Comparison of ENCODE assay signal across 8 cellular contexts in the genomic region with DNA sequence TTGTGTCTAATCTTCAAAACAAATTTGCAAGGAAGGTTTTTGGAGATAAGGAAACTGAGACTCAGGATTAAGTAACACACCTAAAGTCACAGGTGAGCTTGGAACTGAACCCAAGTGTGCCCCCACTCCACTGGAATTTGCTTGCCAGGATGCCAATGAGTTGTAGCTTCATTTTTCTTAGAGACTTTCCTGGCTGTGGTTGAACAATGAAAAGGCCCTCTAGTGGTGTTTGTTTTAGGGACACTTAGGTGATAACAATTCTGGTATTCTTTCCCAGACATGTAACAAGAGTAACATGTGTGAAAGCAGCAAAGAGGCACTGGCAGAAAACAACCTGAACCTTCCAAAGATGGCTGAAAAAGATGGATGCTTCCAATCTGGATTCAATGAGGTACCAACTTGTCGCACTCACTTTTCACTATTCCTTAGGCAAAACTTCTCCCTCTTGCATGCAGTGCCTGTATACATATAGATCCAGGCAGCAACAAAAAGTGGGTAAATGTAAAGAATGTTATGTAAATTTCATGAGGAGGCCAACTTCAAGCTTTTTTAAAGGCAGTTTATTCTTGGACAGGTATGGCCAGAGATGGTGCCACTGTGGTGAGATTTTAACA. TPM values are rescaled to one million over a fixed set of nuclear protein-coding genes. Genes with fewer than 3 reads are reported as not detected.
DNase-seq lines count a peak whose midpoint lies in the region; ATAC-seq and TF ChIP-seq lines count a peak whose summit lies in the region.

No MANE protein-coding gene starts in this region.

- H3K4me2 ChIP-seq in IMR-90 (ENCODE audit: low read depth, low read length): peak overlapping the region; percentile 88

- peak; percentile 68 for TF ChIP-seq RAD21 in IMR-90 (IDR thresholded peaks at IDR 0.05; ENCODE audit: low read length)

- H3K36me3 ChIP-seq in IMR-90 (ENCODE audit: control insufficient read depth, insufficient read depth, low read length): peaks cover 18% of the 10 kb centered on the region
- no peaks in the 10 kb centered on the region for H3K36me3 ChIP-seq in right lobe of liver

- peak; percentile 64 for TF ChIP-seq CTCF in IMR-90 (conservative IDR thresholded peaks at IDR 0.05; ENCODE audit: low read depth, low read length)
- peak; percentile 24 to 45 (median 34) for TF ChIP-seq CTCF in right lobe of liver (IDR thresholded peaks at IDR 0.05)

- no peak overlapping the region for H2AK9ac ChIP-seq in IMR-90 (replicated peaks; ENCODE audit: low read depth, low read length, poor library complexity)

- peak overlapping the region; percentile 54 for H3K14ac ChIP-seq in IMR-90 (replicated peaks; ENCODE audit: low read depth, low read length)

- BruUV-seq in IMR-90 (replicated peaks; lab: Mats Ljungman, UMichigan): no TSS peak

- in situ Hi-C loops in IMR-90 (cut with MboI; ENCODE audit: low sequenced_read_pairs): no loop called here

- no peak overlapping the region for H3K56ac ChIP-seq in IMR-90 (ENCODE audit: extremely low read depth, insufficient read depth, low read length)

- no peaks in the 10 kb centered on the region for H3K36me3 Mint-ChIP-seq in activated naive CD8-positive, alpha-beta T cell treated with anti-CD3 and anti-CD28 coated beads, Interleukin-2, amount 50 U/mL, for 24 hours (ENCODE audit: low read depth)
- H3K36me3 Mint-ChIP-seq in immature natural killer cell: no peaks in the 10 kb centered on the region

- POLR2A ChIA-PET in IMR-90 (lab: Charles Lee; ENCODE audit: unreplicated experiment): interaction anchor here (0.8 to 3.3 kb wide), 2 partner anchors 164 to 167 kb away, joined by 3 to 38 read pairs; no protein-coding TSS in a partner anchor

- peak overlapping the region; percentile 98 for H2BK5ac ChIP-seq in IMR-90 (ENCODE audit: low read depth, low read length, poor library complexity, severe bottlenecking)

- TF ChIP-seq POLR2A in IMR-90 (IDR thresholded peaks at IDR 0.05; ENCODE audit: low read depth, low read length): peak; percentile 54
- TF ChIP-seq POLR2A in right lobe of liver (IDR thresholded peaks at IDR 0.05): no peak

- H2BK15ac ChIP-seq in IMR-90 (ENCODE audit: low read depth, low read length): peak overlapping the region; percentile 78; the same call in 2 of the 3 replicates

- CTCF ChIA-PET in IMR-90 (lab: Yijun Ruan, JAX): interaction anchor here (0.5 to 4.4 kb wide), 13 partner anchors 15 to 521 kb away, joined by 3 to 37 read pairs (median 5); no protein-coding TSS in a partner anchor

- H3K4me1 Mint-ChIP-seq in activated naive CD8-positive, alpha-beta T cell treated with anti-CD3 and anti-CD28 coated beads, Interleukin-2, amount 50 U/mL, for 24 hours: peaks cover 34% of the 10 kb centered on the region
- H3K4me1 Mint-ChIP-seq in immature natural killer cell: peaks cover 17% of the 10 kb centered on the region in 2 donors

- H3K27me3 Mint-ChIP-seq in activated naive CD8-positive, alpha-beta T cell treated with anti-CD3 and anti-CD28 coated beads, Interleukin-2, amount 50 U/mL, for 24 hours: peaks cover 33% of the 10 kb centered on the region
- H3K27me3 Mint-ChIP-seq in immature natural killer cell (ENCODE audit: low read depth in 3 of 3): peaks cover 4 to 8% (median 6%) of the 10 kb centered on the region in 3 donors

- peak overlapping the region; percentile 41; the same call in 1 of the 2 replicates for H3K27ac ChIP-seq in IMR-90 (ENCODE audit: insufficient read depth, low read length)
- no peak overlapping the region for H3K27ac ChIP-seq in right lobe of liver

- H3K9me3 ChIP-seq in IMR-90 (ENCODE audit: control insufficient read depth, insufficient read depth, low read length) (no peaks in the 10 kb centered on the region), right lobe of liver (no peaks in the 10 kb centered on the region)

- peak overlapping the region; percentile 99; the same call in 1 of the 2 replicates for H3K4ac ChIP-seq in IMR-90 (ENCODE audit: low read depth, low read length)

- peak overlapping the region; percentile 65 for H3K4me3 Mint-ChIP-seq in activated naive CD8-positive, alpha-beta T cell treated with anti-CD3 and anti-CD28 coated beads, Interleukin-2, amount 50 U/mL, for 24 hours
- H3K4me3 Mint-ChIP-seq in immature natural killer cell: no peak overlapping the region

- H4K20me1 ChIP-seq in IMR-90 (ENCODE audit: insufficient read depth, low read length): no peaks in the 10 kb centered on the region

- H3K4me3 ChIP-seq in IMR-90 (ENCODE audit: insufficient read depth, low read depth, low read length) (peak overlapping the region; percentile 69), right lobe of liver (no peak overlapping the region)

- WGBS in IMR-90 (ENCODE audit: extremely low coverage in 2 of 2, insufficient read length in 1 of 2), 2 experiments: no CpG with 5 or more reads among the region's 1 CpG
- 73% methylated on average over 1 of the region's 1 CpG for WGBS in right lobe of liver (ENCODE audit: insufficient coverage, low coverage, low lambda C conversion rate, missing lambda C conversion rate)

- DNase-seq in DMS 273 (lab: John Stamatoyannopoulos, UW; ENCODE audit: unreplicated experiment) (peak; percentile 81), DMS 273 treated with DMSO at 0.1 percent for 48 hours (lab: John Stamatoyannopoulos, UW) (no peak), IMR-90 (peak; percentile 71), right lobe of liver (no peak), immature natural killer cell (no peak), NOMO-1 treated with dmso at 0.1 percent for 144 hours (lab: John Stamatoyannopoulos, UW; ENCODE audit: unreplicated experiment) (no peak)
- DNase-seq in activated naive CD8-positive, alpha-beta T cell treated with anti-CD3 and anti-CD28 coated beads, Interleukin-2, amount 50 U/mL, for 24 hours: no peak
- no peak for DNase-seq in stimulated activated naive CD4-positive, alpha-beta T cell treated with Interleukin-2 at 50 U/mL for 16 hours (lab: John Stamatoyannopoulos, UW)

- H4K8ac ChIP-seq in IMR-90 (ENCODE audit: low read depth in 2 of 2, low read length in 2 of 2): peak overlapping the region; percentile 92 to 94; a peak in 3 of 4 replicates

- H3K79me1 ChIP-seq in IMR-90 (ENCODE audit: low read depth in 1 of 2, low read length in 2 of 2): peaks cover 13 to 55% of the 10 kb centered on the region in 2 experiments

- H2AFZ ChIP-seq in IMR-90 (replicated peaks; ENCODE audit: low read length, poor library complexity): no peak overlapping the region

- peaks cover 20% of the 10 kb centered on the region for H3K9me1 ChIP-seq in IMR-90 (ENCODE audit: insufficient read depth, low read length)

- H4K91ac ChIP-seq in IMR-90 (ENCODE audit: insufficient read depth, low read depth, low read length): peak overlapping the region; percentile 98

- intact Hi-C loops in IMR-90 (cut with micrococcal nuclease): loop anchor here (1.0 to 5.0 kb wide), 3 partner anchors 126 to 344 kb away; no protein-coding TSS in a partner anchor
- intact Hi-C loops in right lobe of liver (cut with DNase I): loop anchor here in 1 of 2 donors (5.0 kb wide), 1 partner anchor 171 kb away; no protein-coding TSS in a partner anchor

- peak overlapping the region; percentile 82; the same call in 1 of the 2 replicates for H2AK5ac ChIP-seq in IMR-90 (ENCODE audit: low read depth, low read length)

- H2BK120ac ChIP-seq in IMR-90 (ENCODE audit: low read depth, low read length): peak overlapping the region; percentile 57

- H2BK20ac ChIP-seq in IMR-90 (ENCODE audit: low read depth, low read length): peak overlapping the region; percentile 30; the same call in 1 of the 2 replicates

- H3K4me1 ChIP-seq in IMR-90 (ENCODE audit: control insufficient read depth, insufficient read depth, low read length) (peaks cover 15% of the 10 kb centered on the region), right lobe of liver (peaks cover 0 to 22% (median 0%) of the 10 kb centered on the region in 4 donors)

- dilution Hi-C loops in IMR-90 (cut with HindIII; ENCODE audit: low sequenced_read_pairs, unreplicated experiment): no loop called here

- ATAC-seq in IMR-90 (ENCODE audit: low read depth) (no peak), right lobe of liver (peak in 1 of 4 donors; percentile 16)
- no peak for ATAC-seq in activated naive CD8-positive, alpha-beta T cell treated with anti-CD3 and anti-CD28 coated beads, Interleukin-2, amount 50 U/mL, for 24 hours

- peak overlapping the region; percentile 65; the same call in 1 of the 2 replicates for H4K5ac ChIP-seq in IMR-90 (ENCODE audit: low read depth, low read length)

- H3K9me3 Mint-ChIP-seq in activated naive CD8-positive, alpha-beta T cell treated with anti-CD3 and anti-CD28 coated beads, Interleukin-2, amount 50 U/mL, for 24 hours: no peaks in the 10 kb centered on the region
- no peaks in the 10 kb centered on the region for H3K9me3 Mint-ChIP-seq in immature natural killer cell

- no peak overlapping the region for H3K27ac Mint-ChIP-seq in activated naive CD8-positive, alpha-beta T cell treated with anti-CD3 and anti-CD28 coated beads, Interleukin-2, amount 50 U/mL, for 24 hours
- H3K27ac Mint-ChIP-seq in immature natural killer cell: no peak overlapping the region

- H3K27me3 ChIP-seq in IMR-90 (ENCODE audit: control insufficient read depth, insufficient read depth, low read length) (no peaks in the 10 kb centered on the region), right lobe of liver (no peaks in the 10 kb centered on the region)

- peak overlapping the region; percentile 94; the same call in 1 of the 2 replicates for H3K9ac ChIP-seq in IMR-90 (ENCODE audit: low read depth, low read length)

- peak overlapping the region; percentile 16; the same call in 1 of the 2 replicates for H3K18ac ChIP-seq in IMR-90 (ENCODE audit: low read depth, low read length)

- H3K23ac ChIP-seq in IMR-90 (ENCODE audit: low read depth, low read length): 0 out of 2 replicates have a peak overlapping the region, but pooled peaks have one; percentile 9

TF ChIP-seq in IMR-90, 13 proteins besides CTCF, POLR2A, EP300 and RAD21 (continues in another document):
- no peak for TF ChIP-seq CEBPB (IDR thresholded peaks at IDR 0.05; ENCODE audit: low read depth, low read length)
- no peak for TF ChIP-seq CHD1 (IDR thresholded peaks at IDR 0.05; ENCODE audit: low read depth, low read length)
- TF ChIP-seq SMC3 (IDR thresholded peaks at IDR 0.05; ENCODE audit: low read depth, low read length): peak; percentile 70
- TF ChIP-seq, protein P1, sequence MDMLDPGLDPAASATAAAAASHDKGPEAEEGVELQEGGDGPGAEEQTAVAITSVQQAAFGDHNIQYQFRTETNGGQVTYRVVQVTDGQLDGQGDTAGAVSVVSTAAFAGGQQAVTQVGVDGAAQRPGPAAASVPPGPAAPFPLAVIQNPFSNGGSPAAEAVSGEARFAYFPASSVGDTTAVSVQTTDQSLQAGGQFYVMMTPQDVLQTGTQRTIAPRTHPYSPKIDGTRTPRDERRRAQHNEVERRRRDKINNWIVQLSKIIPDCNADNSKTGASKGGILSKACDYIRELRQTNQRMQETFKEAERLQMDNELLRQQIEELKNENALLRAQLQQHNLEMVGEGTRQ (IDR thresholded peaks at IDR 0.05; ENCODE audit: low read depth, low read length): no peak

RNA-seq across cellular contexts. Expression of gene IL6, which starts 1.5 kb away (rescaled TPM):
- total RNA-seq in IMR-90 (2012; rRNA removed): 15.2 and 18.3 TPM in 2 replicates
- 45.2 and 50.8 TPM in 2 replicates for polyA plus RNA-seq in IMR-90 (2012; rRNA removed)
- polyA plus RNA-seq in IMR-90 (2012; cell fraction: cytosol; rRNA removed): 52.3 and 73.8 TPM in 2 replicates
- 136 and 310 TPM in 2 replicates for polyA plus RNA-seq in IMR-90 (2012; cell fraction: nucleus; rRNA removed; ENCODE audit: low replicate concordance)
- 1 to 10 TPM in 1 of 6 experiments, under 1 TPM in 1, not detected in 4; 0.80 to 1.9 TPM for total RNA-seq in right lobe of liver
- not detected for polyA plus RNA-seq in immature natural killer cell

Comparison
In these comparisons a context has a peak if more than half of its experiments do, and no peak if none do; other contexts are left out.
1. DNase-seq: peak in DMS 273 (single experiment) and IMR-90 (single experiment); none in DMS 273 treated with DMSO at 0.1 percent for 48 hours (single experiment), activated naive CD8-positive, alpha-beta T cell treated with anti-CD3 and anti-CD28 coated beads, Interleukin-2, amount 50 U/mL, for 24 hours (single experiment), right lobe of liver (0 of 3), immature natural killer cell (0 of 3), stimulated activated naive CD4-positive, alpha-beta T cell treated with Interleukin-2 at 50 U/mL for 16 hours (single experiment) and NOMO-1 treated with dmso at 0.1 percent for 144 hours (single experiment).